In the genomic region with DNA sequence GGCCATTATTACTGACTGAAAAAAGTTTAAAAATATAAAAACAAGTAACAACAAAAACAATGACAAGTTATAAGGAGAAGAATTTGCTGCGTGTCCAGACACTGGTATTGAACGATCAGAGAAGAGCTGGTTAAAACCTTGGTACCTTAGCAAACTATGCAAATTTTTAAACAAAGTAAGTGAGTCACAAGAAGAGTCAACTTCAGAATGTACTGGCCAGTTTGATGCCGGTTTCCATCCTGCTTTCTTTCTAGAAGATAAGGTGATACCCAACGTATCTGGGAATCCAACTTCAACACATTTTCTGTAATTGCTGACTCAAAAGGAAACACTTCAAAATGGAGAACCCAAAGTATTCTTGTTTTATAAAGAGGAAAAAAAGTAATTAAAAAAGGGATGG, we compare ENCODE assay signal across 16 cellular contexts. TPM values are rescaled to one million over a fixed set of nuclear protein-coding genes. Genes with fewer than 3 reads are reported as not detected.
DNase-seq lines count a peak whose midpoint lies in the region; ATAC-seq and TF ChIP-seq lines count a peak whose summit lies in the region.
"Had no signal": no experiment of that assay in that cellular context is flagged by ENCODE, and none has a peak within 500 bp of the region (broad histone marks: within the 10 kb centered on the region; RNA-seq: fewer than 3 reads in every experiment).

No MANE protein-coding gene starts in this region.

- H3K4me3 Mint-ChIP-seq in activated naive CD4-positive, alpha-beta T cell treated with anti-CD3 and anti-CD28 coated beads, Interleukin-2, amount 10 ng/mL, durations not matched to agents 7 days and 5 days: no peak overlapping the region
- H3K4me3 Mint-ChIP-seq in activated T-helper 17 cell treated with anti-CD3 and anti-CD28 coated beads, Interleukin-2, amount 50 U/mL, for 72 hours: no peak overlapping the region
- H3K4me3 Mint-ChIP-seq: CD4-positive, alpha-beta T cell; HFFc6; IgD-negative memory B cell had no signal

- no peak overlapping the region for H3K27ac ChIP-seq in foreskin keratinocyte
- H3K27ac ChIP-seq: C4-2B had no signal

- CTCF ChIA-PET in activated naive CD4-positive, alpha-beta T cell treated with anti-CD3 and anti-CD28 coated beads, Interleukin-2, amount 10 ng/mL, durations not matched to agents 7 days and 5 days (lab: Charles Lee): no interaction called here

- peak overlapping the region in 1 of 2 donors; percentile 39 for H3K27ac Mint-ChIP-seq in activated naive CD4-positive, alpha-beta T cell treated with anti-CD3 and anti-CD28 coated beads, Interleukin-2, amount 50 U/mL, for 72 hours
- H3K27ac Mint-ChIP-seq in activated naive CD4-positive, alpha-beta T cell treated with anti-CD3 and anti-CD28 coated beads, Interleukin-2, amount 10 ng/mL, durations not matched to agents 7 days and 5 days: no peak overlapping the region
- peak overlapping the region; percentile 43 for H3K27ac Mint-ChIP-seq in activated T-helper 17 cell treated with anti-CD3 and anti-CD28 coated beads, Interleukin-2, amount 50 U/mL, for 72 hours
- H3K27ac Mint-ChIP-seq: CD4-positive, alpha-beta T cell; HFFc6; IgD-negative memory B cell had no signal

- no peaks in the 10 kb centered on the region for H3K4me1 Mint-ChIP-seq in activated naive CD4-positive, alpha-beta T cell treated with anti-CD3 and anti-CD28 coated beads, Interleukin-2, amount 10 ng/mL, durations not matched to agents 7 days and 5 days
- H3K4me1 Mint-ChIP-seq in activated T-helper 17 cell treated with anti-CD3 and anti-CD28 coated beads, Interleukin-2, amount 50 U/mL, for 72 hours: peaks cover 3% of the 10 kb centered on the region

- no peak for DNase-seq in activated naive CD4-positive, alpha-beta T cell treated with anti-CD3 and anti-CD28 coated beads, Interleukin-2, amount 50 U/mL, for 72 hours (ENCODE audit: low spot score in 2 of 2)
- no peak for DNase-seq in activated naive CD4-positive, alpha-beta T cell treated with anti-CD3 and anti-CD28 coated beads, Interleukin-2, amount 10 ng/mL, durations not matched to agents 7 days and 5 days
- peak; percentile 18 to 41 for DNase-seq in foreskin keratinocyte
- DNase-seq: ACHN; AML-193; Caco-2; CD4-positive, alpha-beta T cell; GOT3; H7; HFFc6 had no signal

- ATAC-seq in activated naive CD4-positive, alpha-beta T cell treated with anti-CD3 and anti-CD28 coated beads, Interleukin-2, amount 50 U/mL, for 72 hours: peak; percentile 34 to 76
- peak; percentile 71 for ATAC-seq in activated T-helper 17 cell treated with anti-CD3 and anti-CD28 coated beads, Interleukin-2, amount 50 U/mL, for 72 hours (replicated peaks)
- ATAC-seq in foreskin keratinocyte (peak; percentile 20), HG02571 (IDR thresholded peaks at IDR 0.05; ENCODE audit: unreplicated experiment) (no peak), GM18861 (IDR thresholded peaks at IDR 0.05; ENCODE audit: unreplicated experiment) (no peak)
- ATAC-seq: HCT116 had no signal

- no peaks in the 10 kb centered on the region for H3K4me1 ChIP-seq in foreskin keratinocyte
- H3K4me1 ChIP-seq: Caco-2 had no signal

- H3K27me3 Mint-ChIP-seq in activated naive CD4-positive, alpha-beta T cell treated with anti-CD3 and anti-CD28 coated beads, Interleukin-2, amount 10 ng/mL, durations not matched to agents 7 days and 5 days: no peaks in the 10 kb centered on the region
- no peaks in the 10 kb centered on the region for H3K27me3 Mint-ChIP-seq in activated T-helper 17 cell treated with anti-CD3 and anti-CD28 coated beads, Interleukin-2, amount 50 U/mL, for 72 hours
- H3K27me3 Mint-ChIP-seq: CD4-positive, alpha-beta T cell; IgD-negative memory B cell had no signal

- H3K36me3 Mint-ChIP-seq in activated naive CD4-positive, alpha-beta T cell treated with anti-CD3 and anti-CD28 coated beads, Interleukin-2, amount 50 U/mL, for 72 hours: peaks cover 0 to 25% of the 10 kb centered on the region in 2 donors
- H3K36me3 Mint-ChIP-seq in activated naive CD4-positive, alpha-beta T cell treated with anti-CD3 and anti-CD28 coated beads, Interleukin-2, amount 10 ng/mL, durations not matched to agents 7 days and 5 days: peaks cover 39% of the 10 kb centered on the region
- H3K36me3 Mint-ChIP-seq in activated T-helper 17 cell treated with anti-CD3 and anti-CD28 coated beads, Interleukin-2, amount 50 U/mL, for 72 hours (ENCODE audit: low read depth): peaks cover 83% of the 10 kb centered on the region

- no peaks in the 10 kb centered on the region for H3K27me3 ChIP-seq in foreskin keratinocyte

- H3K9me3 Mint-ChIP-seq in activated naive CD4-positive, alpha-beta T cell treated with anti-CD3 and anti-CD28 coated beads, Interleukin-2, amount 50 U/mL, for 72 hours: no peaks in the 10 kb centered on the region
- no peaks in the 10 kb centered on the region for H3K9me3 Mint-ChIP-seq in activated naive CD4-positive, alpha-beta T cell treated with anti-CD3 and anti-CD28 coated beads, Interleukin-2, amount 10 ng/mL, durations not matched to agents 7 days and 5 days
- no peaks in the 10 kb centered on the region for H3K9me3 Mint-ChIP-seq in activated T-helper 17 cell treated with anti-CD3 and anti-CD28 coated beads, Interleukin-2, amount 50 U/mL, for 72 hours
- H3K9me3 Mint-ChIP-seq: CD4-positive, alpha-beta T cell; HFFc6; IgD-negative memory B cell had no signal

- no peak for TF ChIP-seq CTCF in foreskin keratinocyte (conservative IDR thresholded peaks at IDR 0.05)

RNA-seq across cellular contexts. Expression of gene RUBCN, which starts 49.8 kb away (rescaled TPM):
- 10 to 100 TPM; 26.0 to 49.3 TPM for total RNA-seq in activated naive CD4-positive, alpha-beta T cell treated with anti-CD3 and anti-CD28 coated beads, Interleukin-2, amount 50 U/mL, for 72 hours
- 10 to 100 TPM; 33.8 to 34.0 TPM for total RNA-seq in activated T-helper 17 cell treated with anti-CD3 and anti-CD28 coated beads, Interleukin-2, amount 50 U/mL, for 72 hours
- 19.9 and 21.0 TPM in 2 replicates for total RNA-seq in foreskin keratinocyte
- polyA plus RNA-seq in foreskin keratinocyte: 4.4 and 4.9 TPM in 2 replicates

Comparison
In these comparisons a context has a peak if more than half of its experiments do, and no peak if none do; other contexts are left out.
1. ATAC-seq: peak in activated naive CD4-positive, alpha-beta T cell treated with anti-CD3 and anti-CD28 coated beads, Interleukin-2, amount 50 U/mL, for 72 hours (2 of 2), activated T-helper 17 cell treated with anti-CD3 and anti-CD28 coated beads, Interleukin-2, amount 50 U/mL, for 72 hours (single experiment) and foreskin keratinocyte (single experiment); none in HG02571 (single experiment) and GM18861 (single experiment).
2. DNase-seq: peak in foreskin keratinocyte (2 of 2); none in activated naive CD4-positive, alpha-beta T cell treated with anti-CD3 and anti-CD28 coated beads, Interleukin-2, amount 50 U/mL, for 72 hours (0 of 2) and activated naive CD4-positive, alpha-beta T cell treated with anti-CD3 and anti-CD28 coated beads, Interleukin-2, amount 10 ng/mL, durations not matched to agents 7 days and 5 days (single experiment).